In the genomic region with DNA sequence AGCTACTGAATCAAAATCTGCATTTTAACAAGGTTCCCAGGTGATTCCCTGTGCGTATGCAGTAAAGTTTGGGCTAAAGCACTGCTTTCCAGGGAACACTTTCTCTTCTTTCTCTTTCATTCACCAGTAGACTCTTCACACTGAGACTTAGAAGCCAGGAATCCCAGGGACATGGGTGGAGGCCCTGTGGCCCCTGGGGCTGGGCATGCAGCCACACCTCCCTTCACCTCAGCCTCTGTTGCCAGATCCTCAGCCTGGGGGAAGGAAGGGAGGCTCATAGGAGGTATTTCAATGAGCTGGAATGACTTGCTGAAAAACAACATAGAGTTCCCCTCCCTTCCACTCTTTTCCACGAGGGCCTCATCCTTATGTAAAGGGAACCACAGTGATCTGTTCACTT, we compare ENCODE assay signal across 8 cellular contexts. TPM values are rescaled to one million over a fixed set of nuclear protein-coding genes. Genes with fewer than 3 reads are reported as not detected.
DNase-seq lines count a peak whose midpoint lies in the region; ATAC-seq and TF ChIP-seq lines count a peak whose summit lies in the region.

No MANE protein-coding gene starts in this region.

- intact Hi-C loops in OCI-LY7 (cut with micrococcal nuclease; ENCODE audit: unreplicated experiment): loop anchor here (2.0 to 10.0 kb wide), 5 partner anchors 51 to 276 kb away; a partner anchor contains a TSS
- intact Hi-C loops in prostate gland (cut with DNase I): no loop called here

- no peaks in the 10 kb centered on the region for H3K27me3 ChIP-seq in esophagus (ENCODE audit: control insufficient read depth in 1 of 2, insufficient read depth in 2 of 2, low read length in 2 of 2)
- H3K27me3 ChIP-seq in prostate gland (replicated peaks; ENCODE audit: insufficient read depth): no peaks in the 10 kb centered on the region

- no peaks in the 10 kb centered on the region for H3K9me3 ChIP-seq in OCI-LY7 (ENCODE audit: low read length)
- H3K9me3 ChIP-seq in esophagus (ENCODE audit: control insufficient read depth in 2 of 2, insufficient read depth in 1 of 2, low read depth in 1 of 2, low read length in 1 of 2): no peaks in the 10 kb centered on the region
- no peaks in the 10 kb centered on the region for H3K9me3 ChIP-seq in prostate gland

- H3K36me3 ChIP-seq in OCI-LY7 (ENCODE audit: insufficient read depth, low read length) (peaks cover 20% of the 10 kb centered on the region), esophagus (ENCODE audit: control insufficient read depth in 2 of 2, insufficient read depth in 2 of 2, low read length in 1 of 2) (peaks cover 7 to 21% of the 10 kb centered on the region in 2 donors), prostate gland (no peaks in the 10 kb centered on the region)

- H3K4me3 ChIP-seq in OCI-LY7 (ENCODE audit: low read depth, low read length, poor library complexity, severe bottlenecking): peak overlapping the region; percentile 76
- peak overlapping the region in 1 of 2 donors; percentile 64 for H3K4me3 ChIP-seq in esophagus (ENCODE audit: low read depth in 1 of 2, low read length in 2 of 2)
- peak overlapping the region in 1 of 2 donors; percentile 75 for H3K4me3 ChIP-seq in prostate gland

- H3K4me1 ChIP-seq in OCI-LY7 (ENCODE audit: insufficient read depth, low read length, poor library complexity, severe bottlenecking) (peaks cover 31% of the 10 kb centered on the region), esophagus (ENCODE audit: control insufficient read depth in 2 of 2, insufficient read depth in 2 of 2, low read length in 1 of 2) (peaks cover 0 to 9% of the 10 kb centered on the region in 2 donors), prostate gland (replicated peaks) (peaks cover 23% of the 10 kb centered on the region)

- peaks cover 11% of the 10 kb centered on the region for H3K79me2 ChIP-seq in OCI-LY7 (ENCODE audit: insufficient read depth, low read depth, low read length)

- H3K27ac ChIP-seq in OCI-LY7 (ENCODE audit: low read depth, low read length, poor library complexity, severe bottlenecking) (peak overlapping the region; percentile 67), esophagus (ENCODE audit: low read depth in 2 of 2, low read length in 1 of 2) (peak overlapping the region; percentile 51 to 60), prostate gland (peak overlapping the region; percentile 85 to 89)

- DNase-seq in GF-D8 (lab: John Stamatoyannopoulos, UW) (peak; percentile 12), OCI-LY7 (ENCODE audit: low spot score) (no peak), prostate gland (ENCODE audit: low spot score) (no peak), globus pallidus (ENCODE audit: low spot score) (no peak), UCSD-AML1 (lab: John Stamatoyannopoulos, UW; ENCODE audit: unreplicated experiment) (no peak)

- no peaks in the 10 kb centered on the region for H4K20me1 ChIP-seq in OCI-LY7 (ENCODE audit: insufficient read depth, low read length)

- CTCF ChIA-PET in OCI-LY7 (lab: Charles Lee; ENCODE audit: unreplicated experiment): no interaction called here

- no peak for TF ChIP-seq CTCF in OCI-LY7 (conservative IDR thresholded peaks at IDR 0.05; ENCODE audit: low read length)
- no peak for TF ChIP-seq CTCF in prostate gland (IDR thresholded peaks at IDR 0.05)

- no peaks in the 10 kb centered on the region for H3K9me2 ChIP-seq in OCI-LY7 (ENCODE audit: insufficient read depth, low read length)

- H3K4me2 ChIP-seq in OCI-LY7 (ENCODE audit: low read length): peak overlapping the region; percentile 88

- H2AFZ ChIP-seq in OCI-LY7 (ENCODE audit: low read length): no peak overlapping the region

- 28 to 43% methylated on average over 2 of the region's 2 CpGs for WGBS in esophagus, 2 donors
- WGBS in prostate gland: 18% methylated on average over 2 of the region's 2 CpGs

- TF ChIP-seq POLR2A in prostate gland (IDR thresholded peaks at IDR 0.05): no peak

- POLR2A ChIA-PET in OCI-LY7 (lab: Charles Lee): no interaction called here

- BruUV-seq in OCI-LY7 (replicated peaks; lab: Mats Ljungman, UMichigan): no TSS peak

- ATAC-seq in HG02840 (IDR thresholded peaks at IDR 0.05; ENCODE audit: low FRiP score, unreplicated experiment): no peak
- ATAC-seq in GM21723 (IDR thresholded peaks at IDR 0.05; ENCODE audit: unreplicated experiment): no peak

RNA-seq across cellular contexts. Expression of a gene that starts 1.2 kb away (rescaled TPM):
- total RNA-seq in OCI-LY7 (2014; rRNA removed; shearing (Covaris generic)): 10.7 and 20.6 TPM in 2 replicates
- total RNA-seq in OCI-LY7 (2022) (41.4 and 46.1 TPM in 2 replicates), prostate gland (10 to 100 TPM; 68.9 to 84.8 TPM)
- polyA plus RNA-seq in esophagus: 10 to 100 TPM; 36.3 to 43.5 TPM

RNA-seq across cellular contexts. Expression of a gene that starts 5.3 kb away (rescaled TPM):
- total RNA-seq in OCI-LY7 (2014; rRNA removed; shearing (Covaris generic)): 26.6 and 35.4 TPM in 2 replicates
- total RNA-seq in OCI-LY7 (2022): 67.9 and 68.0 TPM in 2 replicates
- polyA plus RNA-seq in esophagus: 10 to 100 TPM; 25.4 to 46.9 TPM
- total RNA-seq in prostate gland: 10 to 100 TPM; 30.0 to 45.2 TPM

RNA-seq across cellular contexts. Expression of a gene that starts 51.7 kb away (rescaled TPM):
- total RNA-seq in OCI-LY7 (2014; rRNA removed; shearing (Covaris generic)): 26.4 and 41.5 TPM in 2 replicates
- total RNA-seq in OCI-LY7 (2022) (31.4 and 36.3 TPM in 2 replicates), prostate gland (100 to 1,000 TPM in 1 of 2 donors, 10 to 100 TPM in 1; 71.2 to 145 TPM)
- 10 to 100 TPM; 45.7 to 54.7 TPM for polyA plus RNA-seq in esophagus

RNA-seq across cellular contexts. Expression of a gene that starts 57.0 kb away (rescaled TPM):
- total RNA-seq in OCI-LY7 (2014; rRNA removed; shearing (Covaris generic)): 27.2 and 41.9 TPM in 2 replicates
- 22.5 and 26.5 TPM in 2 replicates for total RNA-seq in OCI-LY7 (2022)
- 10 to 100 TPM; 12.9 to 26.5 TPM for polyA plus RNA-seq in esophagus
- total RNA-seq in prostate gland: 10 to 100 TPM; 48.0 to 51.6 TPM
